In genomic region chr19:752652-753517, GRCh38 we compare ENCODE assay signal across 8 cellular contexts. TPM values are rescaled to one million over a fixed set of nuclear protein-coding genes. Genes with fewer than 3 reads are reported as not detected.
DNase-seq lines count a peak whose midpoint lies in the region; ATAC-seq and TF ChIP-seq lines count a peak whose summit lies in the region.

No MANE protein-coding gene starts in this region.

- H3K4me3 ChIP-seq in right cardiac atrium (ENCODE audit: low read length), result no peak overlapping the region

- no peaks in the 10 kb centered on the region; the same call in none of the 2 replicates for H3K27me3 Mint-ChIP-seq in HFFc6 (ENCODE audit: insufficient read depth)
- peaks cover 10 to 15% of the 10 kb centered on the region in 2 donors for H3K27me3 Mint-ChIP-seq in stimulated activated naive B cell treated with anti-CD40 and anti-IgM and Interleukin-4, amounts not matched to agents 10 μg/mL and 1 μg/mL and 100 μg/mL, for 72 hours

- intact Hi-C loops in right cardiac atrium (cut with DNase I) (no loop called here), head of caudate nucleus (cut with DNase I) (no loop called here)

- no peaks in the 10 kb centered on the region for H3K4me1 ChIP-seq in right cardiac atrium (ENCODE audit: control insufficient read depth, insufficient read depth, low read length)

- peak overlapping the region; percentile 96 for H3K27ac Mint-ChIP-seq in HFFc6
- no peak overlapping the region for H3K27ac Mint-ChIP-seq in stimulated activated naive B cell treated with anti-CD40 and anti-IgM and Interleukin-4, amounts not matched to agents 10 μg/mL and 1 μg/mL and 100 μg/mL, for 72 hours

- DNase-seq in HFFc6 (peak; percentile 80), SW480 (ENCODE audit: low spot score) (peak; percentile 95), right cardiac atrium (peak; percentile 68 to 83 (median 80)), head of caudate nucleus (no peak), iPS-NIHi7 (ENCODE audit: extremely low spot score) (no peak)
- DNase-seq in stimulated activated naive B cell treated with anti-CD40 and anti-IgM and Interleukin-4, amounts not matched to agents 10 μg/mL and 1 μg/mL and 100 μg/mL, for 72 hours, result no peak

- no peaks in the 10 kb centered on the region for H3K36me3 Mint-ChIP-seq in HFFc6 (ENCODE audit: low read depth)
- no peaks in the 10 kb centered on the region for H3K36me3 Mint-ChIP-seq in stimulated activated naive B cell treated with anti-CD40 and anti-IgM and Interleukin-4, amounts not matched to agents 10 μg/mL and 1 μg/mL and 100 μg/mL, for 72 hours

- no peaks in the 10 kb centered on the region for H3K9me3 ChIP-seq in right cardiac atrium (ENCODE audit: control insufficient read depth, low read length)

- H3K27ac ChIP-seq in right cardiac atrium (ENCODE audit: low read length), result no peak overlapping the region

- H3K9me3 Mint-ChIP-seq in HFFc6, result peaks cover 11% of the 10 kb centered on the region; the same call in 1 of the 2 replicates
- peaks cover 0 to 8% of the 10 kb centered on the region in 2 donors for H3K9me3 Mint-ChIP-seq in stimulated activated naive B cell treated with anti-CD40 and anti-IgM and Interleukin-4, amounts not matched to agents 10 μg/mL and 1 μg/mL and 100 μg/mL, for 72 hours

- 48% methylated on average over 39 of the region's 39 CpGs for WGBS in right cardiac atrium

- H3K27me3 ChIP-seq in right cardiac atrium (ENCODE audit: control insufficient read depth, insufficient read depth), result no peaks in the 10 kb centered on the region

- ATAC-seq in right cardiac atrium, result peak; percentile 24 to 27
- peak; percentile 23 to 52 for ATAC-seq in stimulated activated naive B cell treated with anti-CD40 and anti-IgM and Interleukin-4, amounts not matched to agents 10 μg/mL and 1 μg/mL and 100 μg/mL, for 72 hours (replicated peaks)
- ATAC-seq in GM18907 (IDR thresholded peaks at IDR 0.05; ENCODE audit: unreplicated experiment), result no peak
- ATAC-seq in HG03045 (IDR thresholded peaks at IDR 0.05; ENCODE audit: unreplicated experiment), result no peak

- H3K4me1 Mint-ChIP-seq in HFFc6 (ENCODE audit: low read depth), result peaks cover 17% of the 10 kb centered on the region
- peaks cover 0 to 2% of the 10 kb centered on the region in 2 donors for H3K4me1 Mint-ChIP-seq in stimulated activated naive B cell treated with anti-CD40 and anti-IgM and Interleukin-4, amounts not matched to agents 10 μg/mL and 1 μg/mL and 100 μg/mL, for 72 hours

- H3K4me3 Mint-ChIP-seq in HFFc6, result peak overlapping the region; percentile 27
- no peak overlapping the region for H3K4me3 Mint-ChIP-seq in stimulated activated naive B cell treated with anti-CD40 and anti-IgM and Interleukin-4, amounts not matched to agents 10 μg/mL and 1 μg/mL and 100 μg/mL, for 72 hours

- no peak for TF ChIP-seq CTCF in HFFc6 (IDR thresholded peaks at IDR 0.05)

RNA-seq across cellular contexts. Expression of gene MISP, which starts 2.0 kb away (rescaled TPM):
- total RNA-seq in HFFc6 (2021; fragmentation: NEBNext Ultra II Directional; extraction: Animal tissue kit (Norgen Biotek cat#: 25700)), result under 1 TPM in 2 of 6 experiments, not detected in 4; 0.05 to 0.07 TPM
- under 1 TPM in 1 of 4 donors, not detected in 3; 0.22 TPM for total RNA-seq in right cardiac atrium
- polyA plus RNA-seq in right cardiac atrium, result 0.02 TPM

RNA-seq across cellular contexts. Expression of gene PALM, which starts 44.1 kb away (rescaled TPM):
- under 1 TPM in 2 of 6 experiments, not detected in 4; 0.14 to 0.15 TPM for total RNA-seq in HFFc6 (2021; fragmentation: NEBNext Ultra II Directional; extraction: Animal tissue kit (Norgen Biotek cat#: 25700))
- 10 to 100 TPM; 34.9 to 84.9 (median 46.9) TPM for total RNA-seq in right cardiac atrium
- polyA plus RNA-seq in right cardiac atrium, result 30.3 TPM

RNA-seq across cellular contexts. Expression of gene PTBP1, which starts 44.4 kb away (rescaled TPM):
- 100 to 1,000 TPM; 307 to 421 (median 380) TPM for total RNA-seq in HFFc6 (2021; fragmentation: NEBNext Ultra II Directional; extraction: Animal tissue kit (Norgen Biotek cat#: 25700))
- total RNA-seq in right cardiac atrium, result 100 to 1,000 TPM in 1 of 4 donors, 10 to 100 TPM in 3; 67.5 to 119 (median 82.3) TPM
- 42.9 TPM for polyA plus RNA-seq in right cardiac atrium

RNA-seq across cellular contexts. Expression of gene PRSS57, which starts 57.6 kb away (rescaled TPM):
- not detected for total RNA-seq in HFFc6 (2021; fragmentation: NEBNext Ultra II Directional; extraction: Animal tissue kit (Norgen Biotek cat#: 25700))
- total RNA-seq in right cardiac atrium, result not detected
- not detected for polyA plus RNA-seq in right cardiac atrium

Comparison
In these comparisons a context has a peak if more than half of its experiments do, and no peak if none do; other contexts are left out.
1. DNase-seq: peak in HFFc6 (single experiment), SW480 (single experiment) and right cardiac atrium (3 of 3); none in stimulated activated naive B cell treated with anti-CD40 and anti-IgM and Interleukin-4, amounts not matched to agents 10 μg/mL and 1 μg/mL and 100 μg/mL, for 72 hours (single experiment), head of caudate nucleus (0 of 42) and iPS-NIHi7 (single experiment).
2. ATAC-seq: peak in right cardiac atrium (2 of 2) and stimulated activated naive B cell treated with anti-CD40 and anti-IgM and Interleukin-4, amounts not matched to agents 10 μg/mL and 1 μg/mL and 100 μg/mL, for 72 hours (2 of 2); none in GM18907 (single experiment) and HG03045 (single experiment).
3. RNA of gene PALM, which starts 44.1 kb away (total RNA-seq): 34.9 to 84.9 TPM in right cardiac atrium; 0.14 to 0.15 TPM in HFFc6; every median in the first group is over 10 times any median in the second.